11 cellular contexts compared by ENCODE assay signal in genomic region chr19:35181387-35181786, GRCh38. TPM values are rescaled to one million over a fixed set of nuclear protein-coding genes. Genes with fewer than 3 reads are reported as not detected.
"Had no signal": no experiment of that assay in that cellular context is flagged by ENCODE, and none has a peak within 500 bp of the region (broad histone marks: within the 10 kb centered on the region; RNA-seq: fewer than 3 reads in every experiment).

No MANE protein-coding gene starts in this region.

- H3K27ac ChIP-seq: KMS-11 had no signal

- H3K4me2 ChIP-seq: GM23338, KMS-11 had no signal

- H3K4me1 Mint-ChIP-seq: GM23338 had no signal

- H3K4me3 Mint-ChIP-seq: GM23338, HFFc6 had no signal

- H3K4me3 ChIP-seq: GM23338, HAP-1 had no signal

- H3K27ac Mint-ChIP-seq: GM23338, HFFc6 had no signal

- DNase-seq: H7, HFFc6, Karpas-422, KBM-7 had no signal

- H3K4me1 ChIP-seq: HAP-1 had no signal

- H2AFZ ChIP-seq: GM23338 had no signal

- H3K9ac ChIP-seq: KMS-11 had no signal

- H3K9me3 ChIP-seq: HAP-1 had no signal

- FAIRE-seq: HTR-8/SVneo had no signal

- H3K36me3 ChIP-seq: HAP-1 had no signal

- ATAC-seq: GM23338, HCT116 had no signal

RNA-seq across cellular contexts. Expression of gene FXYD7, which starts 38.3 kb away (rescaled TPM):
- total RNA-seq: HT-29 had no signal

RNA-seq across cellular contexts. Expression of gene FXYD1, which starts 42.8 kb away (rescaled TPM):
- total RNA-seq: H4, HT-29 had no signal

RNA-seq across cellular contexts. Expression of gene LGI4, which starts 46.5 kb away (rescaled TPM):
- total RNA-seq: H4, HT-29 had no signal

RNA-seq across cellular contexts. Expression of gene FAM187B, which starts 47.2 kb away (rescaled TPM):
- total RNA-seq: GM23338, H4, H7, HFFc6, HT-29 had no signal
